1 cellular context compared by ENCODE assay signal in the genomic region with DNA sequence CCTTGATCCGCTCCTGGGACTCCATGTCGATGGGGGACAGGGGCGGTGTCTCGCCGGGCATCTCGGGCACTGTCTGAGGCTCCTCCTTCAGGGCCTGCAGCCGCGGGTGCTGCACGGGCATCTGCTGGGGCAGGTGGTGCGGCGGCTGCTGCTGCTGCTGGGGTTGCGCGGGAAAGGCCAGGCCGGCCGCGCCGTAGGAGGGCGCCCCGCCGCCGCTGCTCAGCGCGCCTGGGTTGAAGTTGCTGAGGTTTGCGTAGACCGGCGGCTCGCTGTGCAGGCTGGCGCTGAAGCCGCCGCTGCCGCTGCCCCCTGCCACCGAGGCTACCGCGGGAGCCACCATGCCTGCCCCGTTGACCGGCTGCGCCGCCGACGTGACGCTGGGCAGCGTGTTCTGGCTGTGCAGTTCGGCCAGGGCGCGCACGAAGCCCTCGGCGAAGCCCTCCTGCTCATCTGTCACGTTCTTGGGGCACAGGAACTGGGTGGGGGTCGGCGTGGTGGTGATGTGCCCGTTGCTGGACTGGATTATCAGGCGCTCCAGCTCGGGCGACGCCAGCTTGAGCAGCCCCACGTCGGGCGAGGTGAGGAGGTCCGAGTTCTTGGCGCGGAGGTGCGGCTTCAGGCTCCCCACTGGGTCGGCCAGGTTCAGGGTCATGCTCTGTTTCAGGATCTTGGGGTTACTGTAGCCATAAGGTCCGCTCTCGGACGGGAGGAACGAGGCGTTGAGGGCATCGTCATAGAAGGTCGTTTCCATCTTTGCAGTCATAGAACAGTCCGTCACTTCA.
TF ChIP-seq lines count a peak whose summit lies in the region.

No MANE protein-coding gene starts in this region.

TF ChIP-seq in IMR-90, 13 proteins besides CTCF, POLR2A, EP300 and RAD21 (continued from another document):
- TF ChIP-seq MAZ (IDR thresholded peaks at IDR 0.05; ENCODE audit: borderline replicate concordance, low read depth, low read length) (peak; percentile 36; the same call in 1 of the 2 replicates), NFE2L2 (IDR thresholded peaks at IDR 0.05; ENCODE audit: low read depth, low read length) (0 out of 2 replicates have a peak, but pooled peaks have one; percentile 2), CHD1 (IDR thresholded peaks at IDR 0.05; ENCODE audit: low read depth, low read length) (peak; percentile 35)
- TF ChIP-seq, protein P1, sequence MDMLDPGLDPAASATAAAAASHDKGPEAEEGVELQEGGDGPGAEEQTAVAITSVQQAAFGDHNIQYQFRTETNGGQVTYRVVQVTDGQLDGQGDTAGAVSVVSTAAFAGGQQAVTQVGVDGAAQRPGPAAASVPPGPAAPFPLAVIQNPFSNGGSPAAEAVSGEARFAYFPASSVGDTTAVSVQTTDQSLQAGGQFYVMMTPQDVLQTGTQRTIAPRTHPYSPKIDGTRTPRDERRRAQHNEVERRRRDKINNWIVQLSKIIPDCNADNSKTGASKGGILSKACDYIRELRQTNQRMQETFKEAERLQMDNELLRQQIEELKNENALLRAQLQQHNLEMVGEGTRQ (IDR thresholded peaks at IDR 0.05; ENCODE audit: low read depth, low read length): no peak; the same call in 1 of the 2 replicates
